ENCODE assay signal across 18 cellular contexts in the genomic region with DNA sequence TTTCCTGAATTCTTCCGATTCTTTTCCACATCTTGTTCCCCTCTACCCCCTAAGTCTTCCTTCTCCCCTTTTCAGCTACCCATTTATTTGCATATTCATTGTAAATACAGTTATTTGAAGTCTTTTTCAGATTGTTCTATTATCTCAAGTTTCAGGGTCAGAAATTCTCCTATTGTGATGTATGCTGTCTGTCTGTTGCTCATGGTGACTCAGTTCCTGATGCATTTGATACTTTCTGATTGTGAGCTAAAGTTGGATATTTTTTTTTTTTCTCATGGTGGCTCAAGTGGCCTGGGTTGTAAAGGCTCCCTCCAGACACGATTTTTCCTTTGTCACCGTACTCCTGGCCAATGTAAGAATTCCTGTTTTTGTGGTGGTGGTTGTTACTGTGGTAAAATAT. TPM values are rescaled to one million over a fixed set of nuclear protein-coding genes. Genes with fewer than 3 reads are reported as not detected.
DNase-seq lines count a peak whose midpoint lies in the region; ATAC-seq and TF ChIP-seq lines count a peak whose summit lies in the region.
"Had no signal": no experiment of that assay in that cellular context is flagged by ENCODE, and none has a peak within 500 bp of the region (broad histone marks: within the 10 kb centered on the region; RNA-seq: fewer than 3 reads in every experiment).

No MANE protein-coding gene starts in this region.

- no peaks in the 10 kb centered on the region for H3K36me3 ChIP-seq in thyroid gland
- H3K36me3 ChIP-seq: ovary had no signal

- H3K4me3 ChIP-seq in fibroblast of the aortic adventitia (ENCODE audit: low read depth, low read length) (no peak overlapping the region), thyroid gland (replicated peaks in 1 of 3) (no peak overlapping the region)
- H3K4me3 ChIP-seq: body of pancreas, ovary had no signal

- no peak overlapping the region for H3K4me3 Mint-ChIP-seq in activated naive CD4-positive, alpha-beta T cell treated with anti-CD3 and anti-CD28 coated beads, Interleukin-2, amount 50 U/mL, for 24 hours
- H3K4me3 Mint-ChIP-seq: activated T-helper 1 cell treated with anti-CD3 and anti-CD28 coated beads, Interleukin-12 subunit alpha, Interleukin-12 subunit beta, Interleukin-2, Interleukin-4 antibody, amounts not matched to agents 30 ng/mL and 10 ng/mL and 1 ng/mL, durations not matched to agents 14 hours and 24 hours and 36 hours had no signal

- H3K27ac ChIP-seq in thyroid gland, result peak overlapping the region in 2 of 3 donors; percentile 34 to 63
- H3K27ac ChIP-seq: body of pancreas, ovary had no signal

- no peaks in the 10 kb centered on the region for H3K27me3 Mint-ChIP-seq in activated naive CD4-positive, alpha-beta T cell treated with anti-CD3 and anti-CD28 coated beads, Interleukin-2, amount 50 U/mL, for 24 hours

- H3K27ac Mint-ChIP-seq in activated naive CD4-positive, alpha-beta T cell treated with anti-CD3 and anti-CD28 coated beads, Interleukin-2, amount 50 U/mL, for 24 hours, result peak overlapping the region; percentile 38
- H3K27ac Mint-ChIP-seq in activated naive CD4-positive, alpha-beta T cell treated with anti-CD3 and anti-CD28 coated beads, Interleukin-2, amount 50 U/mL, for 72 hours, result peak overlapping the region in 1 of 2 donors; percentile 52
- H3K27ac Mint-ChIP-seq: activated T-helper 1 cell treated with anti-CD3 and anti-CD28 coated beads, Interleukin-12 subunit alpha, Interleukin-12 subunit beta, Interleukin-2, Interleukin-4 antibody, amounts not matched to agents 30 ng/mL and 10 ng/mL and 1 ng/mL, durations not matched to agents 14 hours and 24 hours and 36 hours had no signal

- intact Hi-C loops in thyroid gland (cut with DNase I), result no loop called here

- no peak for DNase-seq in activated naive CD4-positive, alpha-beta T cell (lab: John Stamatoyannopoulos, UW)
- DNase-seq in amniotic epithelial cell (ENCODE audit: low read depth), result peak; percentile 61
- DNase-seq in fibroblast of the aortic adventitia (ENCODE audit: low read depth), result peak; percentile 41
- DNase-seq in thyroid gland, result no peak
- no peak for DNase-seq in activated naive CD4-positive, alpha-beta T cell treated with anti-CD3 and anti-CD28 coated beads, Interleukin-2, amount 50 U/mL, for 72 hours (ENCODE audit: low spot score in 2 of 2)
- DNase-seq: activated CD4-positive, alpha-beta T cell treated with anti-CD3 and anti-CD28 coated beads, Interleukin-2, amount 50 U/mL, for 1 hour; body of pancreas; COR-L47; KG1; NCI-H146; NCI-H524; ovary; trophoblast cell had no signal

- H3K9me3 Mint-ChIP-seq in activated naive CD4-positive, alpha-beta T cell treated with anti-CD3 and anti-CD28 coated beads, Interleukin-2, amount 50 U/mL, for 24 hours, result no peaks in the 10 kb centered on the region
- no peaks in the 10 kb centered on the region for H3K9me3 Mint-ChIP-seq in activated naive CD4-positive, alpha-beta T cell treated with anti-CD3 and anti-CD28 coated beads, Interleukin-2, amount 50 U/mL, for 72 hours
- H3K9me3 Mint-ChIP-seq: activated T-helper 1 cell treated with anti-CD3 and anti-CD28 coated beads, Interleukin-12 subunit alpha, Interleukin-12 subunit beta, Interleukin-2, Interleukin-4 antibody, amounts not matched to agents 30 ng/mL and 10 ng/mL and 1 ng/mL, durations not matched to agents 14 hours and 24 hours and 36 hours had no signal

- peaks cover 0 to 9% of the 10 kb centered on the region in 2 donors for H3K4me1 ChIP-seq in thyroid gland

- no peaks in the 10 kb centered on the region for H3K27me3 ChIP-seq in thyroid gland
- H3K27me3 ChIP-seq: body of pancreas, ovary had no signal

- peaks cover 33% of the 10 kb centered on the region for H3K4me1 Mint-ChIP-seq in activated naive CD4-positive, alpha-beta T cell treated with anti-CD3 and anti-CD28 coated beads, Interleukin-2, amount 50 U/mL, for 24 hours

- ATAC-seq in HG02571 (IDR thresholded peaks at IDR 0.05; ENCODE audit: unreplicated experiment) (no peak), HG03571 (IDR thresholded peaks at IDR 0.05; ENCODE audit: unreplicated experiment) (no peak)
- ATAC-seq in activated naive CD4-positive, alpha-beta T cell treated with anti-CD3 and anti-CD28 coated beads, Interleukin-2, amount 50 U/mL, for 72 hours, result no peak
- ATAC-seq: body of pancreas had no signal

- WGBS in thyroid gland, 2 donors, result 86 to 91% methylated on average over 3 of the region's 3 CpGs

- H3K36me3 Mint-ChIP-seq in activated naive CD4-positive, alpha-beta T cell treated with anti-CD3 and anti-CD28 coated beads, Interleukin-2, amount 50 U/mL, for 24 hours, result no peaks in the 10 kb centered on the region
- H3K36me3 Mint-ChIP-seq in activated naive CD4-positive, alpha-beta T cell treated with anti-CD3 and anti-CD28 coated beads, Interleukin-2, amount 50 U/mL, for 72 hours, result no peaks in the 10 kb centered on the region

- TF ChIP-seq POLR2A in thyroid gland (IDR thresholded peaks at IDR 0.05), result no peak

- TF ChIP-seq CTCF in fibroblast of the aortic adventitia (IDR thresholded peaks at IDR 0.05; ENCODE audit: insufficient read depth, low read length) (no peak), thyroid gland (IDR thresholded peaks at IDR 0.05) (no peak)

- H3K9me3 ChIP-seq in thyroid gland, result no peaks in the 10 kb centered on the region
- H3K9me3 ChIP-seq: body of pancreas, ovary had no signal

RNA-seq across cellular contexts. Expression of a gene that starts 4.9 kb away (rescaled TPM):
- total RNA-seq in fibroblast of the aortic adventitia (ENCODE audit: low replicate concordance), result 1.5 and 6.3 TPM in 2 replicates
- 10 to 100 TPM in 2 of 4 donors, 1 to 10 TPM in 2; 5.1 to 22.9 (median 9.1) TPM for total RNA-seq in thyroid gland
- total RNA-seq in activated naive CD4-positive, alpha-beta T cell treated with anti-CD3 and anti-CD28 coated beads, Interleukin-2, amount 50 U/mL, for 72 hours, result 1 to 10 TPM in 1 of 2 donors, under 1 TPM in 1; 0.30 to 1.7 TPM
- total RNA-seq: A673; activated T-helper 1 cell treated with anti-CD3 and anti-CD28 coated beads, Interleukin-12 subunit alpha, Interleukin-12 subunit beta, Interleukin-2, Interleukin-4 antibody, amounts not matched to agents 30 ng/mL and 10 ng/mL and 1 ng/mL, durations not matched to agents 14 hours and 24 hours and 36 hours had no signal

RNA-seq across cellular contexts. Expression of a gene that starts 36.4 kb away (rescaled TPM):
- total RNA-seq in fibroblast of the aortic adventitia (ENCODE audit: low replicate concordance) (160 and 201 TPM in 2 replicates), thyroid gland (1,000 to 10,000 TPM in 1 of 4 donors, 100 to 1,000 TPM in 3; 571 to 1,096 (median 866) TPM)
- total RNA-seq in activated naive CD4-positive, alpha-beta T cell treated with anti-CD3 and anti-CD28 coated beads, Interleukin-2, amount 50 U/mL, for 72 hours, result 100 to 1,000 TPM; 129 to 139 TPM

RNA-seq across cellular contexts. Expression of a gene that starts 55.8 kb away (rescaled TPM):
- total RNA-seq in fibroblast of the aortic adventitia (ENCODE audit: low replicate concordance), result not detected in 2 replicates
- 10 to 100 TPM; 14.9 to 25.8 (median 23.1) TPM for total RNA-seq in thyroid gland
- 1 to 10 TPM; 1.3 to 2.4 TPM for total RNA-seq in activated naive CD4-positive, alpha-beta T cell treated with anti-CD3 and anti-CD28 coated beads, Interleukin-2, amount 50 U/mL, for 72 hours
- total RNA-seq: A673 had no signal

Comparison
In these comparisons a context has a peak if more than half of its experiments do, and no peak if none do; other contexts are left out.
1. DNase-seq: peak in amniotic epithelial cell (single experiment) and fibroblast of the aortic adventitia (single experiment); none in activated naive CD4-positive, alpha-beta T cell (0 of 4), thyroid gland (0 of 2) and activated naive CD4-positive, alpha-beta T cell treated with anti-CD3 and anti-CD28 coated beads, Interleukin-2, amount 50 U/mL, for 72 hours (0 of 2).
2. RNA of a gene that starts 55.8 kb away (total RNA-seq): 14.9 to 25.8 TPM in thyroid gland; 1.3 to 2.4 TPM in activated naive CD4-positive, alpha-beta T cell treated with anti-CD3 and anti-CD28 coated beads, Interleukin-2, amount 50 U/mL, for 72 hours and not detected in fibroblast of the aortic adventitia; every median in the first group is over 4 times any median in the second.